9 cellular contexts compared by ENCODE assay signal in the genomic region with DNA sequence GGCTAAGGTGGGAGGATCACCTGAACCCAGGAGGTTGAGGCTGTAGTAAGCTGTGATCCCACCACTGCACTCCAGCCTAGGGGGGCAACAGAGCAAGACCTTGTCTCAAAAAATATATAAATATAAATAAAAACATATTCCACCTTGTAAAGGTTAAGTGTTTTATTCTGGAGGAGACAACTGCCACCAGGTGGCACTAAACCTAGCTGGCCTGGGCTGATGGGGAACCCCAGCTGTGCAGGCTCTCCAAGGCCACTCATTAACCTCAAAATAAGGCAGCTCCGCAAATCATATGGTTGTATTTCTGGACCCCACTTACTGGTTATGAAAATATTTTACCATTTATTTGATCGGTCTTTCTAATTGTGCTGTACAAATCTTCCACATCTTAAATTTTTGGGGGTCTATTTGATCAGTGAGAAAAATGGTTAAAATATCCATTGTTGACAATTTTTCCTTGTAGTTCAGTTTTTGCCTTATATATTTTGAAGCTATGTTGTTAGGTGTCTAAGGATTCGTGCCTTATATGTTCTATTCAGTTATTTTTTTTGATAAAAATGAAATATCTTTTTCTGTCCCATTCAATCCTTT. TPM values are rescaled to one million over a fixed set of nuclear protein-coding genes. Genes with fewer than 3 reads are reported as not detected.
DNase-seq lines count a peak whose midpoint lies in the region; ATAC-seq, FAIRE-seq and TF ChIP-seq lines count a peak whose summit lies in the region.
"Had no signal": no experiment of that assay in that cellular context is flagged by ENCODE, and none has a peak within 500 bp of the region (broad histone marks: within the 10 kb centered on the region; RNA-seq: fewer than 3 reads in every experiment).

No MANE protein-coding gene starts in this region.

- POLR2A ChIA-PET in A673 (lab: Charles Lee; ENCODE audit: low non-redundant PET) = no interaction called here

- intact Hi-C loops in A673 (cut with micrococcal nuclease; ENCODE audit: unreplicated experiment) = loop anchor here (1.0 to 5.0 kb wide), 3 partner anchors 104 to 253 kb away; a partner anchor contains a TSS

- peak; percentile 70 for FAIRE-seq in GM19239 (lab: Jason Lieb, UNC)
- FAIRE-seq: islet of Langerhans had no signal

- DNase-seq in A673 (ENCODE audit: low spot score) (peak; percentile 68), GM19239 (ENCODE audit: insufficient read length, low spot score) (peak; percentile 45), NCI-H345 (lab: John Stamatoyannopoulos, UW) (peak; percentile 68), choroid plexus epithelial cell (ENCODE audit: low read depth) (peak; percentile 83), lung microvascular endothelial cell (ENCODE audit: low read depth in 2 of 2) (peak; percentile 78 to 79)
- peak; percentile 59 to 64 for DNase-seq in activated CD4-positive, alpha-beta T cell treated with anti-CD3 and anti-CD28 coated beads for 24 hours (ENCODE audit: low read depth in 2 of 2)
- DNase-seq in stimulated activated CD8-positive, alpha-beta memory T cell treated with anti-CD3 and anti-CD28 coated beads, Interleukin-2, amount 100 ng/mL, for 1 hour (ENCODE audit: low read depth in 2 of 2) = peak; percentile 55 to 57

- H3K9me3 ChIP-seq in A673 (ENCODE audit: low read depth, low read length, poor library complexity, severe bottlenecking) = no peaks in the 10 kb centered on the region

- no peak for ATAC-seq in HG03442 (IDR thresholded peaks at IDR 0.05; ENCODE audit: unreplicated experiment)

- CTCF ChIA-PET in A673 (lab: Charles Lee) = interaction anchor here (0.5 to 3.8 kb wide), 7 partner anchors 10 to 253 kb away, joined by 3 to 100 read pairs (median 5); no protein-coding TSS in a partner anchor

- BruUV-seq in A673 (replicated peaks; lab: Mats Ljungman, UMichigan) = no TSS peak

- no peaks in the 10 kb centered on the region for H3K36me3 ChIP-seq in A673 (ENCODE audit: insufficient read depth, low read length, poor library complexity, severe bottlenecking)

- H3K27me3 ChIP-seq in A673 (replicated peaks; ENCODE audit: insufficient read depth, low read depth, low read length, poor library complexity) = no peaks in the 10 kb centered on the region

- TF ChIP-seq CTCF in A673 (conservative IDR thresholded peaks at IDR 0.05; ENCODE audit: low read depth, low read length) = peak; percentile 76
- peak; percentile 83 for TF ChIP-seq CTCF in choroid plexus epithelial cell (conservative IDR thresholded peaks at IDR 0.05; ENCODE audit: low read depth, low read length)

- H3K4me3 ChIP-seq in A673 (ENCODE audit: low read depth, low read length, poor library complexity, severe bottlenecking) = no peak overlapping the region
- no peak overlapping the region for H3K4me3 ChIP-seq in choroid plexus epithelial cell (ENCODE audit: low read depth, low read length)

- H3K27ac ChIP-seq in A673 (ENCODE audit: low read depth, low read length, poor library complexity, severe bottlenecking) = no peak overlapping the region

- H3K4me1 ChIP-seq in A673 (ENCODE audit: insufficient read depth, low read length, poor library complexity, severe bottlenecking) = no peaks in the 10 kb centered on the region

RNA-seq across cellular contexts. Expression of a gene that starts 8.5 kb away (rescaled TPM):
- total RNA-seq in A673 (2021) (0.99 and 1.2 TPM in 2 replicates), lung microvascular endothelial cell (257 and 282 TPM in 2 replicates)

RNA-seq across cellular contexts. Expression of a gene that starts 30.8 kb away (rescaled TPM):
- total RNA-seq in A673 (2021) (0.37 TPM in 1 of 2 replicates, not detected in the other), lung microvascular endothelial cell (0.44 and 0.60 TPM in 2 replicates)

RNA-seq across cellular contexts. Expression of a gene that starts 56.3 kb away (rescaled TPM):
- 0.56 and 0.79 TPM in 2 replicates for total RNA-seq in A673 (2021)
- under 0.01 TPM in 1 of 2 replicates, not detected in the other for total RNA-seq in lung microvascular endothelial cell

Comparison
In these comparisons a context has a peak if more than half of its experiments do, and no peak if none do; other contexts are left out.
1. RNA of a gene that starts 8.5 kb away (total RNA-seq): 257 to 282 TPM in lung microvascular endothelial cell; 0.99 to 1.2 TPM in A673; every median in the first group is over 100 times any median in the second.
2. Peak in every context shown above with its lines, with median percentiles within 50 percentile points of each other: DNase-seq.